ENCODE assay signal across 24 cellular contexts in genomic region chr12:100484891-100485511, GRCh38. TPM values are rescaled to one million over a fixed set of nuclear protein-coding genes. Genes with fewer than 3 reads are reported as not detected.
"Had no signal": no experiment of that assay in that cellular context is flagged by ENCODE, and none has a peak within 500 bp of the region (broad histone marks: within the 10 kb centered on the region; RNA-seq: fewer than 3 reads in every experiment).

No MANE protein-coding gene starts in this region.

- H3K27me3 ChIP-seq: left lung, neural progenitor cell, ovary, right atrium auricular region, suprapubic skin, thyroid gland, upper lobe of left lung, vagina had no signal

- ATAC-seq: left lung; natural killer cell treated with Interleukin-12 subunit alpha and Interleukin-12 subunit beta and Interleukin-15 and Interleukin-18, amount 100 ng/mL, for 72 hours; stimulated activated effector memory CD8-positive, alpha-beta T cell treated with anti-CD3 and anti-CD28 coated beads, Interleukin-12 subunit alpha, Interleukin-12 subunit beta, amount 100 ng/mL, for 72 hours; stimulated activated naive CD8-positive, alpha-beta T cell treated with anti-CD3 and anti-CD28 coated beads, Interleukin-15, Interleukin-2, amounts not matched to agents 100 U/mL and 50 U/mL, for 24 hours had no signal

- H3K36me3 ChIP-seq: left lung, lower lobe of right lung, neural progenitor cell, ovary, right atrium auricular region, suprapubic skin, thyroid gland, upper lobe of left lung, vagina had no signal

- H3K9me3 ChIP-seq: left lung, lower lobe of right lung, ovary, right atrium auricular region, suprapubic skin, thyroid gland, upper lobe of left lung, vagina had no signal

- H3K27ac ChIP-seq: coronary artery, left lung, lower lobe of right lung, neural progenitor cell, right atrium auricular region, suprapubic skin, thyroid gland, upper lobe of left lung, vagina had no signal

- DNase-seq: effector CD4-positive, alpha-beta T cell; endodermal cell; foreskin melanocyte; head of caudate nucleus; hippocampal formation; kidney glomerular epithelial cell; left lung; lower lobe of right lung; nucleus accumbens; ovary; stimulated activated CD4-positive, alpha-beta T cell treated with anti-CD3 and anti-CD28 coated beads, Interleukin-4, amount 100 ng/mL, for 1 hour; stimulated activated CD8-positive, alpha-beta memory T cell treated with anti-CD3 and anti-CD28 coated beads, Interleukin-4, amount 100 ng/mL, for 48 hours; stimulated activated naive CD8-positive, alpha-beta T cell treated with anti-CD3 and anti-CD28 coated beads, Interleukin-15, Interleukin-2, amounts not matched to agents 100 U/mL and 50 U/mL, for 24 hours; thyroid gland; upper lobe of left lung had no signal

- H3K4me3 ChIP-seq: coronary artery, left lung, lower lobe of right lung, neural progenitor cell, ovary, right atrium auricular region, suprapubic skin, thyroid gland, upper lobe of left lung, vagina had no signal

- H3K4me1 ChIP-seq: left lung, lower lobe of right lung, neural progenitor cell, suprapubic skin, thyroid gland, upper lobe of left lung, vagina had no signal

RNA-seq across cellular contexts. Expression of gene NR1H4, which starts 11.3 kb away (rescaled TPM):
- total RNA-seq: dermis microvascular lymphatic vessel endothelial cell; endodermal cell; endothelial cell of umbilical vein; left lung; lower lobe of right lung; natural killer cell treated with Interleukin-12 subunit alpha and Interleukin-12 subunit beta and Interleukin-15 and Interleukin-18, amount 100 ng/mL, for 72 hours; right atrium auricular region; suprapubic skin; thyroid gland; vagina had no signal
